8 cellular contexts compared by ENCODE assay signal in genomic region chr7:73828107-73828803, GRCh38. TPM values are rescaled to one million over a fixed set of nuclear protein-coding genes. Genes with fewer than 3 reads are reported as not detected.
A peak's percentile ranks its signal among the peaks of the same experiment; 100 is the strongest.
DNase-seq lines count a peak whose midpoint lies in the region; ATAC-seq and TF ChIP-seq lines count a peak whose summit lies in the region.

No MANE protein-coding gene starts in this region.

- H3K4me1 ChIP-seq in naive thymus-derived CD4-positive, alpha-beta T cell (ENCODE audit: control insufficient read depth in 2 of 2, insufficient read depth in 2 of 2, low read length in 2 of 2): peaks cover 8 to 11% of the 10 kb centered on the region in 2 donors

- intact Hi-C loops in naive thymus-derived CD4-positive, alpha-beta T cell (cut with micrococcal nuclease): no loop called here
- intact Hi-C loops in posterior vena cava (cut with DNase I): no loop called here

- no peaks in the 10 kb centered on the region for H3K9me3 ChIP-seq in naive thymus-derived CD4-positive, alpha-beta T cell (ENCODE audit: control insufficient read depth in 2 of 3, low read length in 3 of 3)

- H3K27me3 Mint-ChIP-seq in HFFc6 (ENCODE audit: insufficient read depth): peaks cover 4% of the 10 kb centered on the region; the same call in 1 of the 2 replicates
- peaks cover 0 to 21% (median 17%) of the 10 kb centered on the region in 5 donors for H3K27me3 Mint-ChIP-seq in naive thymus-derived CD4-positive, alpha-beta T cell

- no peak overlapping the region for H3K4me3 Mint-ChIP-seq in HFFc6
- H3K4me3 Mint-ChIP-seq in naive thymus-derived CD4-positive, alpha-beta T cell: peak overlapping the region in 7 of 10 donors; percentile 40 to 75 (median 65)

- in situ Hi-C loops in ACHN (cut with HindIII; ENCODE audit: low pct_ligation_motif_present, low pct_unique_long_range_greater_than_20kb, low sequenced_read_pairs): no loop called here

- no peaks in the 10 kb centered on the region for H3K27me3 ChIP-seq in naive thymus-derived CD4-positive, alpha-beta T cell (ENCODE audit: control insufficient read depth in 2 of 2, insufficient read depth in 2 of 2, low read length in 2 of 2)
- no peaks in the 10 kb centered on the region for H3K27me3 ChIP-seq in H7 (ENCODE audit: control insufficient read depth, insufficient read depth, low read length)

- no peaks in the 10 kb centered on the region for H3K36me3 ChIP-seq in naive thymus-derived CD4-positive, alpha-beta T cell (ENCODE audit: control insufficient read depth in 2 of 3, insufficient read depth in 3 of 3, low read length in 3 of 3)
- no peaks in the 10 kb centered on the region for H3K36me3 ChIP-seq in H7 (replicated peaks; ENCODE audit: control insufficient read depth, insufficient read depth, low read length)

- peak; percentile 83 for DNase-seq in ACHN
- DNase-seq in HFFc6: peak; percentile 57
- peak; percentile 95 for DNase-seq in NCI-H774 (lab: John Stamatoyannopoulos, UW)
- DNase-seq in cerebellar cortex (ENCODE audit: low spot score): peak; percentile 70
- no peak for DNase-seq in naive thymus-derived CD4-positive, alpha-beta T cell
- no peak for DNase-seq in H7
- DNase-seq in posterior vena cava (ENCODE audit: low spot score): no peak

- H3K4me1 Mint-ChIP-seq in HFFc6 (ENCODE audit: low read depth): peaks cover 39% of the 10 kb centered on the region
- peaks cover 21 to 35% (median 25%) of the 10 kb centered on the region in 7 donors for H3K4me1 Mint-ChIP-seq in naive thymus-derived CD4-positive, alpha-beta T cell

- H3K4me3 ChIP-seq in naive thymus-derived CD4-positive, alpha-beta T cell (ENCODE audit: low read length): no peak overlapping the region
- no peak overlapping the region for H3K4me3 ChIP-seq in H7 (ENCODE audit: insufficient read depth, low read depth, low read length)

- ATAC-seq in naive thymus-derived CD4-positive, alpha-beta T cell: peak; percentile 65
- no peak for ATAC-seq in HG03571 (IDR thresholded peaks at IDR 0.05; ENCODE audit: unreplicated experiment)

- CTCF ChIA-PET in naive thymus-derived CD4-positive, alpha-beta T cell (lab: Charles Lee): interaction anchor here (0.6 kb wide), 1 partner anchor 23 kb away, joined by 4 read pairs; no protein-coding TSS in a partner anchor

- H3K36me3 Mint-ChIP-seq in HFFc6 (ENCODE audit: low read depth): no peaks in the 10 kb centered on the region
- H3K36me3 Mint-ChIP-seq in naive thymus-derived CD4-positive, alpha-beta T cell: no peaks in the 10 kb centered on the region

- H3K27ac ChIP-seq in naive thymus-derived CD4-positive, alpha-beta T cell (ENCODE audit: low read depth, low read length): no peak overlapping the region

- TF ChIP-seq CTCF in HFFc6 (IDR thresholded peaks at IDR 0.05): no peak

- POLR2A ChIA-PET in naive thymus-derived CD4-positive, alpha-beta T cell (lab: Charles Lee): no interaction called here

- H3K27ac Mint-ChIP-seq in HFFc6: peak overlapping the region; percentile 40
- peak overlapping the region in 1 of 9 donors; percentile 68 for H3K27ac Mint-ChIP-seq in naive thymus-derived CD4-positive, alpha-beta T cell

- H3K9me3 Mint-ChIP-seq in HFFc6: no peaks in the 10 kb centered on the region
- H3K9me3 Mint-ChIP-seq in naive thymus-derived CD4-positive, alpha-beta T cell: peaks cover 0 to 2% (median 0%) of the 10 kb centered on the region in 11 donors

RNA-seq across cellular contexts. Expression of gene CLDN4, which starts 2.5 kb away (rescaled TPM):
- under 1 TPM; 0.05 to 0.47 (median 0.32) TPM for total RNA-seq in HFFc6 (2021; fragmentation: NEBNext Ultra II Directional; extraction: Animal tissue kit (Norgen Biotek cat#: 25700))
- under 1 TPM in 1 of 5 experiments, not detected in 4; 0.24 TPM for total RNA-seq in naive thymus-derived CD4-positive, alpha-beta T cell
- polyA plus RNA-seq in naive thymus-derived CD4-positive, alpha-beta T cell: under 1 TPM; 0.14 to 0.16 TPM
- 2.0 and 2.1 TPM in 2 replicates for total RNA-seq in H7 (2014; rRNA removed; shearing (Covaris generic))
- total RNA-seq in posterior vena cava: under 1 TPM; 0.38 to 0.97 TPM

RNA-seq across cellular contexts. Expression of gene METTL27, which starts 14.1 kb away (rescaled TPM):
- total RNA-seq in HFFc6 (2021; fragmentation: NEBNext Ultra II Directional; extraction: Animal tissue kit (Norgen Biotek cat#: 25700)): 1 to 10 TPM; 3.9 to 7.2 (median 6.0) TPM
- 1 to 10 TPM; 1.8 to 7.4 (median 3.3) TPM for total RNA-seq in naive thymus-derived CD4-positive, alpha-beta T cell
- 1 to 10 TPM; 1.5 to 2.0 TPM for polyA plus RNA-seq in naive thymus-derived CD4-positive, alpha-beta T cell
- 1.9 and 7.4 TPM in 2 replicates for total RNA-seq in H7 (2014; rRNA removed; shearing (Covaris generic))
- total RNA-seq in posterior vena cava: 1 to 10 TPM in 1 of 2 donors, under 1 TPM in 1; 0.90 to 5.1 TPM

RNA-seq across cellular contexts. Expression of gene TMEM270, which starts 32.7 kb away (rescaled TPM):
- not detected for total RNA-seq in HFFc6 (2021; fragmentation: NEBNext Ultra II Directional; extraction: Animal tissue kit (Norgen Biotek cat#: 25700))
- total RNA-seq in naive thymus-derived CD4-positive, alpha-beta T cell: not detected
- polyA plus RNA-seq in naive thymus-derived CD4-positive, alpha-beta T cell: not detected
- not detected in 2 replicates for total RNA-seq in H7 (2014; rRNA removed; shearing (Covaris generic))
- not detected for total RNA-seq in posterior vena cava

RNA-seq across cellular contexts. Expression of gene CLDN3, which starts 58.2 kb away (rescaled TPM):
- not detected for total RNA-seq in HFFc6 (2021; fragmentation: NEBNext Ultra II Directional; extraction: Animal tissue kit (Norgen Biotek cat#: 25700))
- total RNA-seq in naive thymus-derived CD4-positive, alpha-beta T cell: not detected
- not detected for polyA plus RNA-seq in naive thymus-derived CD4-positive, alpha-beta T cell
- 3.3 and 5.9 TPM in 2 replicates for total RNA-seq in H7 (2014; rRNA removed; shearing (Covaris generic))
- total RNA-seq in posterior vena cava: not detected

Comparison
In these comparisons a context has a peak if more than half of its experiments do, and no peak if none do; other contexts are left out.
1. DNase-seq: peak in ACHN (single experiment), HFFc6 (single experiment), NCI-H774 (single experiment) and cerebellar cortex (single experiment); none in naive thymus-derived CD4-positive, alpha-beta T cell (0 of 9), H7 (single experiment) and posterior vena cava (single experiment).